In the genomic region with DNA sequence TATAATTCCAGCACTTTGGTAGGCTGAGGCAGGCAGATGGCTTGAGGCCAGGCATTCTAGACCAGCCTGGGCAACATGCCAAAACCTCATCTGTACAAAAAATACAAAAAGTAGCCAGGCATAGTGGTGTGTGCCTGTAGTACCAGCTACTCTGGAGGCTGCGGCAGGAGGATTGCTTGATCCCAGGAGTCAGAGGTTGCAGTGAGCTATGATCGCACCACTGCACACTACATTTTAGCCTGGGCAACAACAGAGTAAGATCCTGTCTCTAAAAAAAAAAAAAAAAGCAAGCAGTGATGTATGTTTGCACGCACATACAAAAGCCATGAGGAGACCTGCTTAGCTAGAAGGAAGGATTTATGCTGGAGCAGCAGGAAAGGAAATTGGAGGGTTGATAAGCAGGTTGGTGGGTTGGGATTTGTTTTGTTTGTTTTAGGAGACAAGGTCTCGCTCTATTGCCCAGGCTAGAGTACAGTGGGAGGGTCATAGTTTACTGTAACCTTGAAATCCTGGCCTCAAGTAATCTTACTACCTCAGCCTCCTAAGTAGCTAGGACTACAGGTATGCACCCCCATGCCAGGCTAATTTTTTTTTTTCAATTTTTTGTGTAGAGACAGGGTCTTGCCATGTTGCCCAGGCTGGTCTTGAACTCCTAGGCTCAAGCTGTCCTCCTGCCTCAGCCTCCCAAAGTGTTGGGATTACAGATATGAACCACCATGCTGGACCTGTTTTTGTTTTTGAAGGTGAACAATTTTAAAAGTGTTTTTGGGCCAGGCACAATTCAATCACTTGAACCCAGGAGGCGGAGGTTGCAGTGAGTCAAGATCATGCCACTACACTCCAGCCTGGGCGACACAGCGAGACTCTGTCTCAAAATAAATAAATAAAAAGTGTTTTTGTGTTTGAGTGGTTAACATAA, we compare ENCODE assay signal across 13 cellular contexts. TPM values are rescaled to one million over a fixed set of nuclear protein-coding genes. Genes with fewer than 3 reads are reported as not detected.
DNase-seq lines count a peak whose midpoint lies in the region; ATAC-seq and TF ChIP-seq lines count a peak whose summit lies in the region.
"Had no signal": no experiment of that assay in that cellular context is flagged by ENCODE, and none has a peak within 500 bp of the region (broad histone marks: within the 10 kb centered on the region; RNA-seq: fewer than 3 reads in every experiment).

No MANE protein-coding gene starts in this region.

- no peaks in the 10 kb centered on the region for H3K27me3 ChIP-seq in MM.1S (replicated peaks; ENCODE audit: insufficient read depth, low read length)
- H3K27me3 ChIP-seq: cardiac muscle cell, tibial nerve had no signal

- H3K4me3 ChIP-seq in MM.1S (ENCODE audit: low read length): no peak overlapping the region
- H3K4me3 ChIP-seq: cardiac muscle cell, tibial nerve had no signal

- TF ChIP-seq CTCF in MM.1S (IDR thresholded peaks at IDR 0.05; ENCODE audit: low read length): no peak

- H3K9me2 ChIP-seq in MM.1S (replicated peaks; ENCODE audit: insufficient read depth, low read length): no peaks in the 10 kb centered on the region

- H3K9ac ChIP-seq in MM.1S (ENCODE audit: low read length): no peak overlapping the region

- no peak overlapping the region for H2AFZ ChIP-seq in MM.1S (ENCODE audit: low read length)

- no peaks in the 10 kb centered on the region for H3K9me3 ChIP-seq in MM.1S (replicated peaks; ENCODE audit: insufficient read depth, low read length)
- H3K9me3 ChIP-seq: tibial nerve had no signal

- DNase-seq in EH (ENCODE audit: low read depth) (peak; percentile 11), NAMALWA (ENCODE audit: low spot score) (peak; percentile 40), RPMI7951 (ENCODE audit: low read depth) (peak; percentile 19), left kidney (ENCODE audit: low read depth, low spot score) (peak; percentile 12), retina (no peak), germinal center (ENCODE audit: low spot score) (no peak), MM.1S (no peak)
- DNase-seq: activated CD4-positive, alpha-beta T cell treated with anti-CD3 and anti-CD28 coated beads, Interleukin-2, amount 50 U/mL, for 4 hours; activated gamma-delta T cell treated with Interleukin-2 at 50 U/mL for 16 hours; mammary epithelial cell had no signal

- H3K4me2 ChIP-seq in MM.1S (ENCODE audit: low read depth, low read length): no peak overlapping the region

- H3K79me2 ChIP-seq in MM.1S (ENCODE audit: low read length): peaks cover 19% of the 10 kb centered on the region

- no peaks in the 10 kb centered on the region for H3K36me3 ChIP-seq in MM.1S (replicated peaks; ENCODE audit: insufficient read depth, low read length)
- H3K36me3 ChIP-seq: cardiac muscle cell had no signal

- ATAC-seq in HG03565 (IDR thresholded peaks at IDR 0.05; ENCODE audit: unreplicated experiment): no peak

- peaks cover 6% of the 10 kb centered on the region; the same call in 1 of the 2 replicates for H3K4me1 ChIP-seq in MM.1S (ENCODE audit: low read length)

- H4K20me1 ChIP-seq in MM.1S (ENCODE audit: insufficient read depth, low read length): no peaks in the 10 kb centered on the region

- no peak overlapping the region for H3K27ac ChIP-seq in MM.1S (ENCODE audit: low read length)
- H3K27ac ChIP-seq: cardiac muscle cell, tibial nerve had no signal

- no peaks in the 10 kb centered on the region for H3F3A ChIP-seq in MM.1S (ENCODE audit: insufficient read depth, low read length)

RNA-seq across cellular contexts. Expression of gene ZSWIM3, which starts 4.0 kb away (rescaled TPM):
- 9.3 and 9.4 TPM in 2 replicates for total RNA-seq in RPMI7951 (2014; rRNA removed; shearing (Covaris generic))

RNA-seq across cellular contexts. Expression of gene ACOT8, which starts 4.2 kb away (rescaled TPM):
- total RNA-seq in RPMI7951 (2014; rRNA removed; shearing (Covaris generic)): 102 and 119 TPM in 2 replicates

RNA-seq across cellular contexts. Expression of gene ZSWIM1, which starts 19.6 kb away (rescaled TPM):
- total RNA-seq in RPMI7951 (2014; rRNA removed; shearing (Covaris generic)): 17.0 and 20.4 TPM in 2 replicates

RNA-seq across cellular contexts. Expression of gene SPATA25, which starts 26.0 kb away (rescaled TPM):
- 0.98 TPM in 1 of 2 replicates, not detected in the other for total RNA-seq in RPMI7951 (2014; rRNA removed; shearing (Covaris generic))

RNA-seq across cellular contexts. Expression of gene SNX21, which starts 27.8 kb away (rescaled TPM):
- 54.1 and 59.8 TPM in 2 replicates for total RNA-seq in RPMI7951 (2014; rRNA removed; shearing (Covaris generic))

Comparison
In these comparisons a context has a peak if more than half of its experiments do, and no peak if none do; other contexts are left out.
1. DNase-seq: peak in EH (single experiment), NAMALWA (single experiment), RPMI7951 (single experiment) and left kidney (single experiment); none in retina (single experiment), germinal center (single experiment) and MM.1S (single experiment).